In genomic region chr18:27608742-27609141, GRCh38 we compare ENCODE assay signal across 13 cellular contexts.
DNase-seq lines count a peak whose midpoint lies in the region; TF ChIP-seq lines count a peak whose summit lies in the region.
"Had no signal": no experiment of that assay in that cellular context is flagged by ENCODE, and none has a peak within 500 bp of the region (broad histone marks: within the 10 kb centered on the region; RNA-seq: fewer than 3 reads in every experiment).

No MANE protein-coding gene starts in this region.

- no peak overlapping the region for H2AFZ ChIP-seq in OCI-LY3 (ENCODE audit: low read depth, low read length)

- no peaks in the 10 kb centered on the region for H3K9me3 ChIP-seq in left ventricle myocardium inferior (replicated peaks)
- no peaks in the 10 kb centered on the region for H3K9me3 ChIP-seq in OCI-LY3 (ENCODE audit: insufficient read depth, low read length)
- no peaks in the 10 kb centered on the region for H3K9me3 ChIP-seq in spleen

- no peak for TF ChIP-seq POLR2A in spleen (IDR thresholded peaks at IDR 0.05)

- no peaks in the 10 kb centered on the region for H3K27me3 ChIP-seq in left ventricle myocardium inferior (ENCODE audit: low read depth)
- H3K27me3 ChIP-seq in OCI-LY3 (ENCODE audit: low read depth, low read length), result no peaks in the 10 kb centered on the region
- no peaks in the 10 kb centered on the region for H3K27me3 ChIP-seq in spleen (replicated peaks in 1 of 7)

- peaks cover 3% of the 10 kb centered on the region for H3K4me1 ChIP-seq in left ventricle myocardium inferior
- peaks cover 32% of the 10 kb centered on the region for H3K4me1 ChIP-seq in OCI-LY3 (ENCODE audit: low read length)
- H3K4me1 ChIP-seq in spleen, result no peaks in the 10 kb centered on the region

- no peak overlapping the region for H3K9ac ChIP-seq in OCI-LY3 (ENCODE audit: low read length)

- peak; percentile 44 for TF ChIP-seq CTCF in left ventricle myocardium inferior (IDR thresholded peaks at IDR 0.05; ENCODE audit: borderline replicate concordance)
- peak; percentile 44 for TF ChIP-seq CTCF in OCI-LY3 (IDR thresholded peaks at IDR 0.05; ENCODE audit: low read depth, low read length)
- peak; percentile 69 for TF ChIP-seq CTCF in epithelial cell of proximal tubule (conservative IDR thresholded peaks at IDR 0.05; ENCODE audit: low read depth, low read length)
- peak in 5 of 11 experiments; percentile 18 to 32 (median 23) for TF ChIP-seq CTCF in spleen (IDR thresholded peaks at IDR 0.05 in 8 of 11, conservative IDR thresholded peaks at IDR 0.05 in 3 of 11)

- no peaks in the 10 kb centered on the region for H4K20me1 ChIP-seq in OCI-LY3 (ENCODE audit: insufficient read depth, low read length)

- no peak overlapping the region for H3K27ac ChIP-seq in left ventricle myocardium inferior (replicated peaks)
- no peak overlapping the region for H3K27ac ChIP-seq in OCI-LY3 (ENCODE audit: low read length)
- no peak overlapping the region for H3K27ac ChIP-seq in spleen

- no peak overlapping the region for H3K27ac Mint-ChIP-seq in activated T-helper 2 cell treated with anti-CD3 and anti-CD28 coated beads, Interferon-gamma antibody, Interleukin-2, Interleukin-4, amounts not matched to agents 10 μg/mL and 5 μg/mL and 100 μg/mL, durations not matched to agents 14 hours and 24 hours and 36 hours
- H3K27ac Mint-ChIP-seq: stimulated activated naive CD8-positive, alpha-beta T cell treated with anti-CD3 and anti-CD28 coated beads, Interleukin-15, Interleukin-2, amounts not matched to agents 100 ng/mL and 50 ng/mL, for 24 hours had no signal

- H3K4me3 Mint-ChIP-seq in activated T-helper 2 cell treated with anti-CD3 and anti-CD28 coated beads, Interferon-gamma antibody, Interleukin-2, Interleukin-4, amounts not matched to agents 10 μg/mL and 5 μg/mL and 100 μg/mL, durations not matched to agents 14 hours and 24 hours and 36 hours (ENCODE audit: low read depth), result no peak overlapping the region
- H3K4me3 Mint-ChIP-seq: activated T-cell treated with anti-CD3 and anti-CD28 coated beads, Interleukin-2, amount 50 U/mL, for 4 hours; stimulated activated naive CD8-positive, alpha-beta T cell treated with anti-CD3 and anti-CD28 coated beads, Interleukin-15, Interleukin-2, amounts not matched to agents 100 ng/mL and 50 ng/mL, for 24 hours had no signal

- H3K36me3 ChIP-seq in left ventricle myocardium inferior (no peaks in the 10 kb centered on the region), OCI-LY3 (replicated peaks; ENCODE audit: low read depth, low read length) (peaks cover 3% of the 10 kb centered on the region), spleen (no peaks in the 10 kb centered on the region)

- no peak overlapping the region for H3K4me2 ChIP-seq in OCI-LY3 (ENCODE audit: low read length)

- H3K4me1 Mint-ChIP-seq in activated T-helper 2 cell treated with anti-CD3 and anti-CD28 coated beads, Interferon-gamma antibody, Interleukin-2, Interleukin-4, amounts not matched to agents 10 μg/mL and 5 μg/mL and 100 μg/mL, durations not matched to agents 14 hours and 24 hours and 36 hours (ENCODE audit: low read depth), result no peaks in the 10 kb centered on the region

- H3K27me3 Mint-ChIP-seq in activated T-helper 2 cell treated with anti-CD3 and anti-CD28 coated beads, Interferon-gamma antibody, Interleukin-2, Interleukin-4, amounts not matched to agents 10 μg/mL and 5 μg/mL and 100 μg/mL, durations not matched to agents 14 hours and 24 hours and 36 hours (ENCODE audit: low read depth), result no peaks in the 10 kb centered on the region
- H3K27me3 Mint-ChIP-seq: stimulated activated naive CD8-positive, alpha-beta T cell treated with anti-CD3 and anti-CD28 coated beads, Interleukin-15, Interleukin-2, amounts not matched to agents 100 ng/mL and 50 ng/mL, for 24 hours had no signal

- no peaks in the 10 kb centered on the region for H3K79me2 ChIP-seq in OCI-LY3 (ENCODE audit: low read length)

- intact Hi-C loops in left ventricle myocardium inferior (cut with micrococcal nuclease) (loop anchor here (5.0 to 10.0 kb wide), 2 partner anchors 144 to 434 kb away; no protein-coding TSS in a partner anchor), cardiac septum (cut with DNase I) (loop anchor here (5.0 kb wide), 1 partner anchor 144 kb away; no protein-coding TSS in a partner anchor), spleen (cut with DNase I; ENCODE audit: low total_unique reads) (loop anchor here (10.0 kb wide), 1 partner anchor 994 kb away; no protein-coding TSS in a partner anchor)
- intact Hi-C loops in activated T-helper 2 cell treated with anti-CD3 and anti-CD28 coated beads, Interferon-gamma antibody, Interleukin-2, Interleukin-4, amounts not matched to agents 10 μg/mL and 5 μg/mL and 100 μg/mL, durations not matched to agents 14 hours and 24 hours and 36 hours (cut with micrococcal nuclease), result no loop called here

- H3K36me3 Mint-ChIP-seq in activated T-helper 2 cell treated with anti-CD3 and anti-CD28 coated beads, Interferon-gamma antibody, Interleukin-2, Interleukin-4, amounts not matched to agents 10 μg/mL and 5 μg/mL and 100 μg/mL, durations not matched to agents 14 hours and 24 hours and 36 hours (ENCODE audit: low read depth), result no peaks in the 10 kb centered on the region

- H3K9me3 Mint-ChIP-seq in activated T-helper 2 cell treated with anti-CD3 and anti-CD28 coated beads, Interferon-gamma antibody, Interleukin-2, Interleukin-4, amounts not matched to agents 10 μg/mL and 5 μg/mL and 100 μg/mL, durations not matched to agents 14 hours and 24 hours and 36 hours, result no peaks in the 10 kb centered on the region
- H3K9me3 Mint-ChIP-seq: activated T-cell treated with anti-CD3 and anti-CD28 coated beads, Interleukin-2, amount 50 U/mL, for 4 hours; stimulated activated naive CD8-positive, alpha-beta T cell treated with anti-CD3 and anti-CD28 coated beads, Interleukin-15, Interleukin-2, amounts not matched to agents 100 ng/mL and 50 ng/mL, for 24 hours had no signal

- DNase-seq in left ventricle myocardium inferior, result no peak
- DNase-seq in cardiac septum (ENCODE audit: low spot score), result no peak
- no peak for DNase-seq in epithelial cell of proximal tubule (ENCODE audit: low read depth)
- no peak for DNase-seq in spleen
- no peak for DNase-seq in T-helper 2 cell
- DNase-seq in activated T-helper 2 cell treated with anti-CD3 and anti-CD28 coated beads, Interferon-gamma antibody, Interleukin-2, Interleukin-4, amounts not matched to agents 10 μg/mL and 5 μg/mL and 100 μg/mL, durations not matched to agents 14 hours and 24 hours and 36 hours (ENCODE audit: low spot score), result no peak
- no peak for DNase-seq in NCI-H526 treated with DMSO at 0.1 percent for 48 hours (lab: John Stamatoyannopoulos, UW)
- DNase-seq: activated T-cell treated with anti-CD3 and anti-CD28 coated beads, Interleukin-2, amount 50 U/mL, for 4 hours; COR-L47; KG1 had no signal

- H3K4me3 ChIP-seq in left ventricle myocardium inferior (no peak overlapping the region), OCI-LY3 (ENCODE audit: low read length) (no peak overlapping the region), epithelial cell of proximal tubule (ENCODE audit: low read depth, low read length) (no peak overlapping the region), spleen (no peak overlapping the region)
- H3K4me3 ChIP-seq: lung had no signal

- WGBS in spleen, 5 donors, result 90 to 95% (median 93%) methylated on average over 3 of the region's 3 CpGs
